In the genomic region with DNA sequence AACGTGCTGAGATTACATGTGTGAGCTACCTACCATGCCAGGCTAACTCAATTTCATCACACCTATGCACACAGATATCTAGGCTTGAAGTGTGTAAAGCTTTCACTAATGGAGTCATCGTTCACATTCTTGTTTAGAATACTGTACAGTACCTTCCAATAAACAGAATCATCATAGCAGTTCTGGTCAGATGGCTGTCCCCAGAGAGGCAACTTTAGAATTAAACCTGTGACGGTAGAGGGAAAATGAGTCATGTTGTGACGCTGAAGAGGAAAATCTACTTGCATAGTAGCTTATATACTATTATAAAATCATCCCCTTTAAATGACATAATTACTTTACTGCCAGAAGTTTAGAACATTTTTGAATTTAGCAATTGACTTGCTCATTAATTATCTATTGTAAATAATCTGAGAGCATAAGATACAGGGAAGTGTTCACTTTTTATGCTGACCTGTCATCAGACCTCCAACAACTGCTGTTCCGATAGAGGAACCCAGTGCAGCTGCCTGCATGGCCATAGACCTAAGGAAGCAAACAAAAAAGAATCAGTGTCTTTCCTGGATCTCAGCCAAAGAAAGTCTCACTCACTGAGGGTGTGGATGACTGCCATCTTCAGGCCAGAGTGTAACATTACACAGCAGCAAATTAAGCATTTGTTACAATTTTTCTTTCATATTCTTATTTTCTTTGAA, we compare ENCODE assay signal across 9 cellular contexts. TPM values are rescaled to one million over a fixed set of nuclear protein-coding genes. Genes with fewer than 3 reads are reported as not detected.
DNase-seq lines count a peak whose midpoint lies in the region; TF ChIP-seq lines count a peak whose summit lies in the region.
"Had no signal": no experiment of that assay in that cellular context is flagged by ENCODE, and none has a peak within 500 bp of the region (broad histone marks: within the 10 kb centered on the region; RNA-seq: fewer than 3 reads in every experiment).

No MANE protein-coding gene starts in this region.

- no peaks in the 10 kb centered on the region for H3F3A ChIP-seq in GM23248 (ENCODE audit: insufficient read depth)

- in situ Hi-C loops in GM23248 (cut with MboI), result no loop called here
- in situ Hi-C loops in brain microvascular endothelial cell (cut with HindIII; ENCODE audit: low pct_ligation_motif_present, low sequenced_read_pairs), result no loop called here

- no peaks in the 10 kb centered on the region; the same call in 1 of the 2 replicates for H4K20me1 ChIP-seq in GM23248 (ENCODE audit: insufficient read depth)

- H3K36me3 ChIP-seq in GM23248 (ENCODE audit: low read depth) (no peaks in the 10 kb centered on the region), brain microvascular endothelial cell (replicated peaks) (no peaks in the 10 kb centered on the region), suprapubic skin (no peaks in the 10 kb centered on the region)
- H3K36me3 ChIP-seq: neutrophil had no signal

- no peak overlapping the region for H3K9ac ChIP-seq in GM23248

- H2AFZ ChIP-seq in GM23248, result no peak overlapping the region

- peaks cover 19% of the 10 kb centered on the region for H3K27me3 ChIP-seq in GM23248 (replicated peaks; ENCODE audit: insufficient read depth)
- no peaks in the 10 kb centered on the region for H3K27me3 ChIP-seq in brain microvascular endothelial cell (replicated peaks)
- no peaks in the 10 kb centered on the region for H3K27me3 ChIP-seq in suprapubic skin

- H3K4me2 ChIP-seq in GM23248 (ENCODE audit: unreplicated experiment), result no peak overlapping the region

- no peak for TF ChIP-seq EP300 in suprapubic skin (IDR thresholded peaks at IDR 0.05)

- no peaks in the 10 kb centered on the region for H3K4me1 ChIP-seq in GM23248 (ENCODE audit: insufficient read depth)
- H3K4me1 ChIP-seq in suprapubic skin, result no peaks in the 10 kb centered on the region

- 33 to 35% methylated on average over 5 of the region's 5 CpGs for WGBS in GM23248 (ENCODE audit: low coverage in 1 of 2, low lambda C conversion rate in 2 of 2, missing lambda C conversion rate in 2 of 2), 2 experiments
- 41% methylated on average over 5 of the region's 5 CpGs for WGBS in suprapubic skin

- peak; percentile 6 for DNase-seq in stimulated activated CD4-positive, alpha-beta T cell treated with anti-CD3 and anti-CD28 coated beads, Interleukin-4, amount 100 ng/mL, for 24 hours
- DNase-seq in stimulated activated CD4-positive, alpha-beta T cell treated with anti-CD3 and anti-CD28 coated beads, Interleukin-2, amount 100 ng/mL, for 48 hours, result no peak
- DNase-seq in GM23248 (peak; percentile 93), HuH-7.5 (ENCODE audit: low spot score) (peak; percentile 20), NOMO-1 (lab: John Stamatoyannopoulos, UW; ENCODE audit: unreplicated experiment in 2 of 2) (peak; percentile 38 to 75), brain microvascular endothelial cell (peak; percentile 39), islet precursor cell (peak; percentile 64), suprapubic skin (ENCODE audit: low spot score in 2 of 2) (no peak)

- TF ChIP-seq CTCF in brain microvascular endothelial cell (IDR thresholded peaks at IDR 0.05; ENCODE audit: low read depth, low read length, missing control alignments) (peak; percentile 83), suprapubic skin (IDR thresholded peaks at IDR 0.05) (peak; percentile 52 to 80)

- TF ChIP-seq POLR2A in suprapubic skin (IDR thresholded peaks at IDR 0.05), result no peak

- H3K79me2 ChIP-seq in GM23248 (ENCODE audit: insufficient read depth), result no peaks in the 10 kb centered on the region

- H3K9me2 ChIP-seq in GM23248 (ENCODE audit: insufficient read depth), result no peaks in the 10 kb centered on the region

- H3K27ac ChIP-seq in GM23248 (no peak overlapping the region), brain microvascular endothelial cell (no peak overlapping the region), suprapubic skin (no peak overlapping the region)
- H3K27ac ChIP-seq: neutrophil had no signal

- no peak overlapping the region for H3K4me3 ChIP-seq in GM23248
- H3K4me3 ChIP-seq in brain microvascular endothelial cell (ENCODE audit: low read depth, low read length), result no peak overlapping the region
- H3K4me3 ChIP-seq in suprapubic skin, result no peak overlapping the region

- H3K9me3 ChIP-seq in GM23248 (ENCODE audit: low read depth) (no peaks in the 10 kb centered on the region), suprapubic skin (no peaks in the 10 kb centered on the region)
- H3K9me3 ChIP-seq: neutrophil had no signal

RNA-seq across cellular contexts. Expression of a gene that starts 29.8 kb away (rescaled TPM):
- total RNA-seq in GM23248 (2014; rRNA removed; shearing (Covaris generic)), result not detected in 2 replicates
- polyA plus RNA-seq in GM23248 (2016; fragmentation: Nextera tagmentation; extraction: Ambion mirVana), result not detected in 2 replicates
- under 1 TPM in 1 of 4 donors, not detected in 3; 0.89 TPM for total RNA-seq in suprapubic skin

RNA-seq across cellular contexts. Expression of a gene that starts 56.4 kb away (rescaled TPM):
- not detected in 2 replicates for total RNA-seq in GM23248 (2014; rRNA removed; shearing (Covaris generic))
- polyA plus RNA-seq in GM23248 (2016; fragmentation: Nextera tagmentation; extraction: Ambion mirVana), result not detected in 2 replicates
- total RNA-seq in suprapubic skin, result 10 to 100 TPM in 1 of 4 donors, 1 to 10 TPM in 3; 8.2 to 49.7 (median 9.3) TPM

Comparison
In these comparisons a context has a peak if more than half of its experiments do, and no peak if none do; other contexts are left out.
1. DNase-seq: peak in stimulated activated CD4-positive, alpha-beta T cell treated with anti-CD3 and anti-CD28 coated beads, Interleukin-4, amount 100 ng/mL, for 24 hours (single experiment), GM23248 (single experiment), HuH-7.5 (single experiment), NOMO-1 (2 of 2), brain microvascular endothelial cell (single experiment) and islet precursor cell (single experiment); none in stimulated activated CD4-positive, alpha-beta T cell treated with anti-CD3 and anti-CD28 coated beads, Interleukin-2, amount 100 ng/mL, for 48 hours (0 of 2) and suprapubic skin (0 of 2).